Comparison of ENCODE assay signal across 8 cellular contexts in genomic region chr4:40908702-40909362, GRCh38.
DNase-seq lines count a peak whose midpoint lies in the region; ATAC-seq and TF ChIP-seq lines count a peak whose summit lies in the region.

No MANE protein-coding gene starts in this region.

- peak; percentile 95 for TF ChIP-seq CTCF in AG10803 (conservative IDR thresholded peaks at IDR 0.05; ENCODE audit: low read length)
- TF ChIP-seq CTCF in WI38 (IDR thresholded peaks at IDR 0.05; ENCODE audit: low read depth, low read length) = peak; percentile 90
- TF ChIP-seq CTCF in cardiac fibroblast (IDR thresholded peaks at IDR 0.05; ENCODE audit: low read depth, low read length) = peak; percentile 91

- peak; percentile 74 for DNase-seq in AG10803 (ENCODE audit: low read depth)
- peak; percentile 73 for DNase-seq in NCI-H2196 treated with DMSO at 0.1 percent for 48 hours (lab: John Stamatoyannopoulos, UW; ENCODE audit: unreplicated experiment)
- DNase-seq in cardiac fibroblast (ENCODE audit: low read depth in 2 of 2) = peak; percentile 83 to 86
- DNase-seq in kidney tubule cell (ENCODE audit: low spot score) = peak; percentile 78
- DNase-seq in stimulated activated CD4-positive, alpha-beta T cell treated with anti-CD3 and anti-CD28 coated beads, Interleukin-2, amount 100 ng/mL, for 4 hours (ENCODE audit: low read depth) = peak; percentile 53

- ATAC-seq in GM18907 (IDR thresholded peaks at IDR 0.05; ENCODE audit: unreplicated experiment) (peak; percentile 93), HG03108 (IDR thresholded peaks at IDR 0.05; ENCODE audit: unreplicated experiment) (peak; percentile 82)

- H3K4me3 ChIP-seq in AG10803 (ENCODE audit: low read length) (no peak overlapping the region), WI38 (ENCODE audit: low read depth, low read length) (no peak overlapping the region), cardiac fibroblast (replicated peaks in 1 of 2; ENCODE audit: low read depth in 2 of 2, low read length in 2 of 2) (no peak overlapping the region)
